19 cellular contexts compared by ENCODE assay signal in the genomic region with DNA sequence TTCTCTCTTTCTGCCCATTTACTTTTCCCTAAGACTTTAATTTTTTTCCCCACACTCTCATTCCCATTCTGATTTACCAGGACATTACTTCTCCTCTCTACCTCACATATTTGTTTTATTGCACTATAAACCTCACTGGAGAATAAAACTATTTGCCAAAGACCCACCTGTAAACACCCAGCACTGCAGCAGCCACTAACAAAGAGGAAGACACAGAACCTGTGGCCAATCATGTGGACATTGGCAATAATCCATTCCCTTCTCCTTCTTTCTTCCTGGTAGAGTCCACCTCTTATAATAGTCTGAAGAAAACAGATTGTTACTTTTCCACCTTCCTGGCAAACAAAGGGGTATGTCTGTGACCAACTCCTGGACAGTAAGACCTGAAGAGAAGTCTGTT.
"Had no signal": no experiment of that assay in that cellular context is flagged by ENCODE, and none has a peak within 500 bp of the region (broad histone marks: within the 10 kb centered on the region; RNA-seq: fewer than 3 reads in every experiment).

No MANE protein-coding gene starts in this region.

- H3K27me3 ChIP-seq: MG63 had no signal

- FAIRE-seq: RCC 7860 had no signal

- H3K36me3 ChIP-seq: MG63, SJSA1 had no signal

- H3K4me1 ChIP-seq: SJSA1 had no signal

- H3K4me3 ChIP-seq: MG63, SJSA1, SK-N-MC had no signal

- H3K9me3 ChIP-seq: MG63, SJSA1 had no signal

- DNase-seq: KBM-7, MG63, NCI-H1092, NCI-H1105 treated with DMSO at 0.1 percent for 48 hours, NCI-H1417 treated with DMSO at 0.1 percent for 48 hours, NCI-H146, NCI-H1694 treated with DMSO at 0.1 percent for 48 hours, NCI-H1930, NCI-H2081 treated with DMSO at 0.1 percent for 48 hours, NCI-H2227 treated with DMSO at 0.1 percent for 48 hours, NCI-H524, NCI-H526 treated with DMSO at 0.1 percent for 48 hours, NCI-H748 treated with DMSO at 0.1 percent for 48 hours, Right ventricle myocardium superior, RPMI8226, SIG-M5 had no signal
